Comparison of ENCODE assay signal across 8 cellular contexts in the genomic region with DNA sequence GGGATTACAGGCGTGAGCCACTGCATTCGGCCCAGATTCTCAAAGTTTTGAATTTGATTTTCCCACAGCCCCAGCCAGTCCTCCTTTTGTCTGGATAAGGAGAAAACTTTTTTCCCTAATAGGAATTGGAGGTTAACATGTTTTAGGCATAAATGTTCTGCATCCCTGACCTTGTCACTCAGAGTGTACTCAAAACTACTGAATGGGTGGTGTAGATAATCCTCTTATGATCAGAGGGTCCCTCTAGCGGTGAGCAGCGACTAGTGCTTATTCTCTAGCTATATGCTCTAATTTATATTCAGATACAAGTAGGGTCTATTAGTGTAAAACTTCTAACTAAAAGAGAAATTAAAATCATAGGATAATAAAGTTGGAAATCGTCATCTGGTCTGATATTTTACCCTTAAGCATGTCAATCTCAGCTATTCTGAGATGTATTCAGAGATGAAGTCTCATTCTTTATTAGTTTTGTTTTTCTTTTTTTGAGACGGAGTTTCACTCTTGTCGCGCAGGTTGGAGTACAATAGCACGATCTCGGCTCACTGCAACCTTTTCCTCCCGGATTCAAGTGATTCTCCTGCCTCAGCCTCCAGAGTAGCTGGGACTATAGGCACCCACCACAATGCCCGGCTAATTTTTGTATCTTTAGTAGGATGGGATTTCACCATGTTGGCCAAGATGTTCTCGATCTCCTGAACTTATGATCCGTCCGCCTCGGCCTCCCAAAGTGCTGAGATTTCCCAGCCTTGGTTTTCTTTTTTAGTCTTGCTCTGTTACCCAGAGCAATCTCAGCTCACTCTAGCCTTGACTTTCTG. TPM values are rescaled to one million over a fixed set of nuclear protein-coding genes. Genes with fewer than 3 reads are reported as not detected.
DNase-seq lines count a peak whose midpoint lies in the region; ATAC-seq and TF ChIP-seq lines count a peak whose summit lies in the region.

No MANE protein-coding gene starts in this region.

- intact Hi-C loops in OCI-LY7 (cut with micrococcal nuclease; ENCODE audit: unreplicated experiment) (loop anchor here (1.0 kb wide), 1 partner anchor 56 kb away; no protein-coding TSS in a partner anchor), esophagus squamous epithelium (cut with DNase I) (loop anchor here (5.0 kb wide), 1 partner anchor 55 kb away; the partner anchor contains the start of gene PIP5K1A), stomach (cut with DNase I; ENCODE audit: low total_unique reads) (no loop called here)

- H3K27me3 ChIP-seq in KMS-11 (ENCODE audit: insufficient read depth, low read depth) (no peaks in the 10 kb centered on the region), esophagus squamous epithelium (no peaks in the 10 kb centered on the region), stomach (no peaks in the 10 kb centered on the region)

- TF ChIP-seq POLR2A in esophagus squamous epithelium (IDR thresholded peaks at IDR 0.05) = no peak
- no peak for TF ChIP-seq POLR2A in stomach (IDR thresholded peaks at IDR 0.05)

- DNase-seq in GF-D8 (lab: John Stamatoyannopoulos, UW) = peak; percentile 69
- DNase-seq in OCI-LY7 (ENCODE audit: low spot score) = peak; percentile 87
- peak; percentile 23 for DNase-seq in activated T-cell treated with anti-CD3 and anti-CD28 coated beads for 48 hours (ENCODE audit: low read depth)
- DNase-seq in esophagus squamous epithelium (lab: John Stamatoyannopoulos, UW) = peak; percentile 18
- DNase-seq in nephron progenitor cell = peak; percentile 47
- DNase-seq in stomach = peak; percentile 82

- H3K4me3 ChIP-seq in KMS-11 (IDR thresholded peaks at IDR 0.05; ENCODE audit: insufficient read depth, low read depth, low read length) (no peak overlapping the region), OCI-LY7 (ENCODE audit: low read depth, low read length, poor library complexity, severe bottlenecking) (no peak overlapping the region), esophagus squamous epithelium (no peak overlapping the region), stomach (no peak overlapping the region)

- H4K20me1 ChIP-seq in KMS-11 (ENCODE audit: insufficient read depth) (no peaks in the 10 kb centered on the region; the same call in 1 of the 2 replicates), OCI-LY7 (ENCODE audit: insufficient read depth, low read length) (no peaks in the 10 kb centered on the region)

- no peak for TF ChIP-seq EP300 in stomach (IDR thresholded peaks at IDR 0.05)

- H3K9me2 ChIP-seq in OCI-LY7 (ENCODE audit: insufficient read depth, low read length) = no peaks in the 10 kb centered on the region

- no TSS peak for BruUV-seq in OCI-LY7 (replicated peaks; lab: Mats Ljungman, UMichigan)

- CTCF ChIA-PET in OCI-LY7 (lab: Charles Lee; ENCODE audit: unreplicated experiment) = no interaction called here

- H3K4me1 ChIP-seq in KMS-11 (ENCODE audit: low read depth, poor library complexity, severe bottlenecking) (peaks cover 12% of the 10 kb centered on the region), OCI-LY7 (ENCODE audit: insufficient read depth, low read length, poor library complexity, severe bottlenecking) (peaks cover 4% of the 10 kb centered on the region), esophagus squamous epithelium (peaks cover 9 to 24% (median 11%) of the 10 kb centered on the region in 3 donors), stomach (peaks cover 12 to 29% (median 24%) of the 10 kb centered on the region in 4 donors)

- no peak for ATAC-seq in HG03196 (IDR thresholded peaks at IDR 0.05; ENCODE audit: unreplicated experiment)

- H3K4me2 ChIP-seq in KMS-11 (no peak overlapping the region), OCI-LY7 (ENCODE audit: low read length) (no peak overlapping the region)

- H2AFZ ChIP-seq in KMS-11 (ENCODE audit: low read depth) = no peak overlapping the region
- no peak overlapping the region for H2AFZ ChIP-seq in OCI-LY7 (ENCODE audit: low read length)

- H3K4me1 Mint-ChIP-seq in nephron progenitor cell = peaks cover 12% of the 10 kb centered on the region

- peaks cover 4% of the 10 kb centered on the region for H3K9me3 Mint-ChIP-seq in nephron progenitor cell

- peak overlapping the region; percentile 11 for H3K27ac Mint-ChIP-seq in nephron progenitor cell

- no peak overlapping the region for H3K27ac ChIP-seq in KMS-11
- H3K27ac ChIP-seq in OCI-LY7 (ENCODE audit: low read depth, low read length, poor library complexity, severe bottlenecking) = no peak overlapping the region
- no peak overlapping the region for H3K27ac ChIP-seq in esophagus squamous epithelium
- H3K27ac ChIP-seq in stomach = no peak overlapping the region

- H3K9me3 ChIP-seq in OCI-LY7 (ENCODE audit: low read length) = no peaks in the 10 kb centered on the region
- H3K9me3 ChIP-seq in esophagus squamous epithelium = no peaks in the 10 kb centered on the region
- H3K9me3 ChIP-seq in stomach = no peaks in the 10 kb centered on the region

- H3K36me3 Mint-ChIP-seq in nephron progenitor cell (ENCODE audit: low read depth) = peaks cover 42% of the 10 kb centered on the region

- H3K36me3 ChIP-seq in KMS-11 (ENCODE audit: insufficient read depth) (peaks cover 8% of the 10 kb centered on the region; the same call in 1 of the 2 replicates), OCI-LY7 (ENCODE audit: insufficient read depth, low read length) (peaks cover 36% of the 10 kb centered on the region), esophagus squamous epithelium (peaks cover 0 to 37% (median 21%) of the 10 kb centered on the region in 3 donors), stomach (peaks cover 26 to 33% (median 32%) of the 10 kb centered on the region in 4 donors)

- H3K4me3 Mint-ChIP-seq in nephron progenitor cell = no peak overlapping the region

- TF ChIP-seq CTCF in KMS-11 (conservative IDR thresholded peaks at IDR 0.05; ENCODE audit: low read depth, low read length) (peak; percentile 100), OCI-LY7 (conservative IDR thresholded peaks at IDR 0.05; ENCODE audit: low read length) (peak; percentile 98), esophagus squamous epithelium (IDR thresholded peaks at IDR 0.05) (peak; percentile 43 to 85 (median 78)), nephron progenitor cell (IDR thresholded peaks at IDR 0.05) (peak; percentile 88), stomach (IDR thresholded peaks at IDR 0.05) (peak in 5 of 7 experiments; percentile 71 to 83 (median 76))

- H3K79me2 ChIP-seq in KMS-11 (ENCODE audit: insufficient read depth, low read depth) (peaks cover 23% of the 10 kb centered on the region), OCI-LY7 (ENCODE audit: insufficient read depth, low read depth, low read length) (peaks cover 19% of the 10 kb centered on the region)

- H3K9ac ChIP-seq in KMS-11 = no peak overlapping the region

- POLR2A ChIA-PET in OCI-LY7 (lab: Charles Lee) = interaction anchor here (0.6 to 0.9 kb wide), 4 partner anchors 23 to 223 kb away, joined by 3 to 4 read pairs (median 4); no protein-coding TSS in a partner anchor

- 58 to 62% methylated on average over 16 of the region's 16 CpGs for WGBS in esophagus squamous epithelium, 2 donors
- 62 to 68% (median 64%) methylated on average over 16 of the region's 16 CpGs for WGBS in stomach, 5 donors

- H3K27me3 Mint-ChIP-seq in nephron progenitor cell (ENCODE audit: low read depth, poor library complexity) = peaks cover 3% of the 10 kb centered on the region

RNA-seq across cellular contexts. Expression of gene PSMD4, which starts 2.7 kb away (rescaled TPM):
- total RNA-seq in OCI-LY7 (2014; rRNA removed; shearing (Covaris generic)) = 118 and 134 TPM in 2 replicates
- 137 and 150 TPM in 2 replicates for total RNA-seq in OCI-LY7 (2022)
- total RNA-seq in esophagus squamous epithelium = 100 to 1,000 TPM in 3 of 4 donors, 10 to 100 TPM in 1; 78.2 to 117 (median 109) TPM
- total RNA-seq in stomach = 100 to 1,000 TPM in 2 of 5 donors, 10 to 100 TPM in 3; 81.3 to 220 (median 83.2) TPM
- 100 to 1,000 TPM; 126 to 234 (median 176) TPM for polyA plus RNA-seq in stomach

RNA-seq across cellular contexts. Expression of gene ZNF687, which starts 30.2 kb away (rescaled TPM):
- 18.0 and 20.9 TPM in 2 replicates for total RNA-seq in OCI-LY7 (2014; rRNA removed; shearing (Covaris generic))
- 31.6 and 31.7 TPM in 2 replicates for total RNA-seq in OCI-LY7 (2022)
- total RNA-seq in esophagus squamous epithelium = 10 to 100 TPM; 16.5 to 28.5 (median 18.3) TPM
- total RNA-seq in stomach = 10 to 100 TPM; 11.9 to 59.6 (median 19.3) TPM
- 10 to 100 TPM in 1 of 3 donors, 1 to 10 TPM in 2; 6.8 to 10.8 (median 7.3) TPM for polyA plus RNA-seq in stomach

RNA-seq across cellular contexts. Expression of gene PIP5K1A, which starts 53.5 kb away (rescaled TPM):
- 42.9 and 50.5 TPM in 2 replicates for total RNA-seq in OCI-LY7 (2014; rRNA removed; shearing (Covaris generic))
- 75.8 and 85.3 TPM in 2 replicates for total RNA-seq in OCI-LY7 (2022)
- 10 to 100 TPM; 21.5 to 49.2 (median 36.6) TPM for total RNA-seq in esophagus squamous epithelium
- total RNA-seq in stomach = 100 to 1,000 TPM in 2 of 5 donors, 10 to 100 TPM in 3; 36.8 to 156 (median 94.6) TPM
- 10 to 100 TPM in 2 of 3 donors, 1 to 10 TPM in 1; 8.4 to 13.4 (median 11.4) TPM for polyA plus RNA-seq in stomach

Comparison
In these comparisons a context has a peak if more than half of its experiments do, and no peak if none do; other contexts are left out.
1. DNase-seq: peak in every context shown above with its lines; median percentile 87 in OCI-LY7; 82 in stomach; 69 in GF-D8; 47 in nephron progenitor cell; 23 in activated T-cell treated with anti-CD3 and anti-CD28 coated beads for 48 hours; 18 in esophagus squamous epithelium.